ENCODE assay signal across 20 cellular contexts in genomic region chr4:42478941-42479340, GRCh38.
DNase-seq lines count a peak whose midpoint lies in the region; TF ChIP-seq lines count a peak whose summit lies in the region.
"Had no signal": no experiment of that assay in that cellular context is flagged by ENCODE, and none has a peak within 500 bp of the region (broad histone marks: within the 10 kb centered on the region; RNA-seq: fewer than 3 reads in every experiment).

No MANE protein-coding gene starts in this region.

- H3K4me3 ChIP-seq in HAP-1 = no peak overlapping the region
- peak overlapping the region; percentile 27; the same call in 1 of the 2 replicates for H3K4me3 ChIP-seq in SK-N-MC
- no peak overlapping the region for H3K4me3 ChIP-seq in WERI-Rb-1 (ENCODE audit: low read depth, low read length)
- H3K4me3 ChIP-seq: A549, BLaER1, K562 had no signal

- peaks cover 35% of the 10 kb centered on the region for H3K4me1 ChIP-seq in HAP-1
- H3K4me1 ChIP-seq: A549, BLaER1 had no signal

- H3K27ac ChIP-seq in SK-N-MC = no peak overlapping the region
- no peak overlapping the region for H3K27ac ChIP-seq in WERI-Rb-1
- H3K27ac ChIP-seq: 22Rv1, A549, BLaER1 had no signal

- TF ChIP-seq CTCF in WERI-Rb-1 (IDR thresholded peaks at IDR 0.05; ENCODE audit: low read depth, low read length) = no peak

- in situ Hi-C loops in HAP-1 (cut with MboI; ENCODE audit: low sequenced_read_pairs) = no loop called here

- H3K27me3 ChIP-seq in HAP-1 (ENCODE audit: low read depth) (no peaks in the 10 kb centered on the region), WERI-Rb-1 (ENCODE audit: insufficient read depth, low read depth, severe bottlenecking) (no peaks in the 10 kb centered on the region)
- H3K27me3 ChIP-seq: BLaER1 had no signal

- DNase-seq in COLO829 (ENCODE audit: low spot score) (peak; percentile 1), HAP-1 (ENCODE audit: low spot score in 2 of 2) (peak; percentile 70 to 95), SK-N-MC (ENCODE audit: low read depth, low spot score) (peak; percentile 95), renal cortical epithelial cell (ENCODE audit: low read depth) (peak; percentile 41), NCI-H82 (lab: John Stamatoyannopoulos, UW) (no peak), WERI-Rb-1 (no peak), NCI-H526 treated with DMSO at 0.1 percent for 48 hours (lab: John Stamatoyannopoulos, UW) (no peak)
- DNase-seq: CD4-positive, alpha-beta memory T cell; COR-L47; DMS 273 treated with DMSO at 0.1 percent for 48 hours; DMS53; DND-41; EL; GOT3; H7; IMR-90 had no signal

- H3K36me3 ChIP-seq in HAP-1 (replicated peaks) (no peaks in the 10 kb centered on the region), SK-N-MC (ENCODE audit: insufficient read depth, low read length) (no peaks in the 10 kb centered on the region), WERI-Rb-1 (peaks cover 3% of the 10 kb centered on the region; the same call in 1 of the 2 replicates)

- H3K9me3 ChIP-seq in HAP-1 (no peaks in the 10 kb centered on the region), SK-N-MC (ENCODE audit: low read depth, low read length) (no peaks in the 10 kb centered on the region), WERI-Rb-1 (ENCODE audit: severe bottlenecking) (no peaks in the 10 kb centered on the region)
- H3K9me3 ChIP-seq: A549, BLaER1 had no signal

- H3K9ac ChIP-seq in SK-N-MC (ENCODE audit: insufficient read length) = no peak overlapping the region
- H3K9ac ChIP-seq: BLaER1 had no signal

Comparison
In these comparisons a context has a peak if more than half of its experiments do, and no peak if none do; other contexts are left out.
1. DNase-seq: peak in COLO829 (single experiment), HAP-1 (2 of 2), SK-N-MC (single experiment) and renal cortical epithelial cell (single experiment); none in NCI-H82 (single experiment), WERI-Rb-1 (single experiment) and NCI-H526 treated with DMSO at 0.1 percent for 48 hours (single experiment).